ENCODE assay signal across 33 cellular contexts in the genomic region with DNA sequence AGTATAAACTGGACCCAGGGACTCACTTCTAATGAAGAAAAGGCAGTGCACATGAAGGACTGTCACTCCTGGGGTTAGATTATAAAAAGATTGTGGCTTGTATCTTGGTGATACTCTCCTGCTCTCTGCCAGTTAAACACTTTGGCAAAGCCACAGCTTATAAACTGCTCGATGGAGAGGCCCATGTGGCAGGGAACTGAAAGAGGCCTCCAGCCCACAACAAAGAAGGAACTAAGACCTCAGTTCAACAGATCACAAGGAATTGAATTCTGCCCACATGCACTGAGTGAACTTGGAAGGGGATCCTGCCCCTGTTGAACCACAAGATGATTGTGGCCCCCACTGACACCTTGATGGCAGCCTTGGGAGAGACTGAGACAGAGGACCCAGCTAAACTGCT.
"Had no signal": no experiment of that assay in that cellular context is flagged by ENCODE, and none has a peak within 500 bp of the region (broad histone marks: within the 10 kb centered on the region; RNA-seq: fewer than 3 reads in every experiment).

No MANE protein-coding gene starts in this region.

- H3K36me3 ChIP-seq: adrenal gland, brain microvascular endothelial cell, breast epithelium had no signal

- H3K27me3 ChIP-seq: adrenal gland, body of pancreas, brain microvascular endothelial cell, breast epithelium had no signal

- H3K27ac ChIP-seq: adrenal gland, body of pancreas, brain microvascular endothelial cell, breast epithelium, VCaP had no signal

- DNase-seq: activated B cell treated with CpG ODN at 0.5 μM for 24 hours; activated CD4-positive, alpha-beta memory T cell treated with anti-CD3 and anti-CD28 coated beads for 36 hours; activated CD4-positive, alpha-beta T cell treated with anti-CD3 and anti-CD28 coated beads for 4 hours; activated CD4-positive, alpha-beta T cell treated with anti-CD3 and anti-CD28 coated beads, Interleukin-2, amount 10 ng/mL, durations not matched to agents 24 days and 14 days; activated CD4-positive, alpha-beta T cell treated with anti-CD3 and anti-CD28 coated beads, Interleukin-2, amount 50 U/mL, for 1 hour; activated CD4-positive, alpha-beta T cell treated with anti-CD3 and anti-CD28 coated beads, Interleukin-2, amount 50 U/mL, for 4 hours; activated CD4-positive, CD25-positive, alpha-beta regulatory T cell treated with anti-CD3 and anti-CD28 coated beads, Interleukin-2, amount 50 U/mL, for 72 hours; activated CD8-positive, alpha-beta memory T cell treated with anti-CD3 and anti-CD28 coated beads, Interleukin-2, amount 50 U/mL, for 4 hours; activated CD8-positive, alpha-beta T cell treated with anti-CD3 and anti-CD28 coated beads for 36 hours; activated effector memory CD4-positive, alpha-beta T cell treated with anti-CD3 and anti-CD28 coated beads, Interleukin-2, amount 50 U/mL, for 16 hours; activated gamma-delta T cell treated with Interleukin-2 at 50 U/mL for 16 hours; activated naive CD4-positive, alpha-beta T cell; activated naive CD4-positive, alpha-beta T cell treated with anti-CD3 and anti-CD28 coated beads for 36 hours; activated naive CD4-positive, alpha-beta T cell treated with anti-CD3 and anti-CD28 coated beads, Interleukin-2, amount 50 U/mL, for 16 hours; activated naive CD8-positive, alpha-beta T cell treated with anti-CD3 and anti-CD28 coated beads for 36 hours; activated T-cell treated with anti-CD3 and anti-CD28 coated beads for 4 hours; activated T-cell treated with anti-CD3 and anti-CD28 coated beads, Interleukin-2, amount 50 U/mL, for 1 hour; activated T-cell treated with anti-CD3 and anti-CD28 coated beads, Interleukin-2, amount 50 U/mL, for 4 hours; activated T-cell treated with anti-CD3 and anti-CD28 coated beads, Interleukin-2, amount 50 U/mL, for 72 hours; adrenal gland; amniotic stem cell; aorta; body of pancreas; brain microvascular endothelial cell; central memory CD4-positive, alpha-beta T cell; T-helper 2 cell; T-helper 9 cell had no signal

- H3K9me3 ChIP-seq: adrenal gland, body of pancreas, breast epithelium had no signal

- ATAC-seq: activated CD8-positive, alpha-beta T cell treated with anti-CD3 and anti-CD28 coated beads for 36 hours; activated naive CD4-positive, alpha-beta T cell treated with anti-CD3 and anti-CD28 coated beads, Interleukin-2, amount 50 U/mL, for 72 hours; activated T-cell treated with anti-CD3 and anti-CD28 coated beads, Interleukin-2, amount 50 U/mL, for 4 hours; activated T-cell treated with anti-CD3 and anti-CD28 coated beads, Interleukin-2, amount 50 U/mL, for 72 hours; activated T-helper 17 cell treated with anti-CD3 and anti-CD28 coated beads, Interleukin-2, amount 50 U/mL, for 72 hours; body of pancreas had no signal

- H3K4me3 ChIP-seq: adrenal gland, body of pancreas, breast epithelium had no signal

- FAIRE-seq: astrocyte, TTC549 had no signal

- H3K4me1 ChIP-seq: adrenal gland, body of pancreas, breast epithelium had no signal
